8 cellular contexts compared by ENCODE assay signal in genomic region chr12:113056631-113057488, GRCh38. TPM values are rescaled to one million over a fixed set of nuclear protein-coding genes. Genes with fewer than 3 reads are reported as not detected.
DNase-seq lines count a peak whose midpoint lies in the region; ATAC-seq and TF ChIP-seq lines count a peak whose summit lies in the region.
"Had no signal": no experiment of that assay in that cellular context is flagged by ENCODE, and none has a peak within 500 bp of the region (broad histone marks: within the 10 kb centered on the region; RNA-seq: fewer than 3 reads in every experiment).

DTX1 (plus strand) TSS chr12:113056730; CDS start chr12:113058193, 1,463 bp downstream.

- no peaks in the 10 kb centered on the region for H3K27me3 ChIP-seq in Karpas-422 (ENCODE audit: low read length)
- peaks cover 93% of the 10 kb centered on the region for H3K27me3 ChIP-seq in gastroesophageal sphincter

- H3K27ac ChIP-seq in Karpas-422 (ENCODE audit: low read length) (peak within 1 kb of the TSS; percentile 99), gastroesophageal sphincter (peak within 1 kb of the TSS in 1 of 4 donors; percentile 67)

- H3K36me3 ChIP-seq in Karpas-422 (ENCODE audit: insufficient read depth, low read length) (peaks cover 35% of the 10 kb centered on the region), gastroesophageal sphincter (no peaks in the 10 kb centered on the region)

- H3K9me2 ChIP-seq in Karpas-422 (replicated peaks; ENCODE audit: insufficient read depth, low read length) = no peaks in the 10 kb centered on the region

- no peaks in the 10 kb centered on the region for H4K20me1 ChIP-seq in Karpas-422 (ENCODE audit: insufficient read depth, low read depth, low read length)

- TF ChIP-seq CTCF in gastroesophageal sphincter (IDR thresholded peaks at IDR 0.05) (no peak), progenitor cell of endocrine pancreas (IDR thresholded peaks at IDR 0.05; ENCODE audit: unreplicated experiment) (no peak)

- TF ChIP-seq EP300 in gastroesophageal sphincter (IDR thresholded peaks at IDR 0.05) = no peak

- H3K4me1 Mint-ChIP-seq in progenitor cell of endocrine pancreas (ENCODE audit: low read depth) = no peaks in the 10 kb centered on the region

- peaks cover 50% of the 10 kb centered on the region for H3K27me3 Mint-ChIP-seq in progenitor cell of endocrine pancreas

- H3K9me3 ChIP-seq in Karpas-422 (ENCODE audit: low read length) (no peaks in the 10 kb centered on the region), gastroesophageal sphincter (no peaks in the 10 kb centered on the region)

- peak within 1 kb of the TSS; percentile 89 for H3K9ac ChIP-seq in Karpas-422 (ENCODE audit: low read length)

- ATAC-seq in gastroesophageal sphincter = peak; percentile 47
- ATAC-seq in GM19463 (IDR thresholded peaks at IDR 0.05; ENCODE audit: unreplicated experiment) = no peak

- no peak within 1 kb of the TSS for H2AFZ ChIP-seq in Karpas-422 (ENCODE audit: low read length)

- H3K4me3 ChIP-seq in Karpas-422 (ENCODE audit: low read length) (peak within 1 kb of the TSS; percentile 74), gastroesophageal sphincter (peak within 1 kb of the TSS; percentile 16 to 56)

- H3K27ac Mint-ChIP-seq in progenitor cell of endocrine pancreas = no peak within 1 kb of the TSS

- TF ChIP-seq POLR2A in gastroesophageal sphincter (IDR thresholded peaks at IDR 0.05) = no peak

- no peaks in the 10 kb centered on the region for H3K9me3 Mint-ChIP-seq in progenitor cell of endocrine pancreas (ENCODE audit: low read depth)

- H3K36me3 Mint-ChIP-seq in progenitor cell of endocrine pancreas (ENCODE audit: insufficient read depth) = no peaks in the 10 kb centered on the region

- H3K4me2 ChIP-seq in Karpas-422 (ENCODE audit: low read depth, low read length, poor library complexity, severe bottlenecking) = peak within 1 kb of the TSS; percentile 86

- no CpG with 5 or more reads among the region's 94 CpGs for WGBS in gastroesophageal sphincter (ENCODE audit: low coverage in 1 of 2), 2 donors

- DNase-seq in Karpas-422 (peak; percentile 83), activated T-cell treated with anti-CD3 and anti-CD28 coated beads for 48 hours (ENCODE audit: low read depth) (peak; percentile 24), progenitor cell of endocrine pancreas (ENCODE audit: low spot score, unreplicated experiment) (no peak), pons (ENCODE audit: low spot score) (no peak), iPS-NIHi7 (ENCODE audit: extremely low spot score) (no peak)

- H3K4me1 ChIP-seq in Karpas-422 (ENCODE audit: low read length) (peaks cover 86% of the 10 kb centered on the region), gastroesophageal sphincter (peaks cover 0 to 13% (median 10%) of the 10 kb centered on the region in 3 donors)

- peak within 1 kb of the TSS; percentile 55 for H3K4me3 Mint-ChIP-seq in progenitor cell of endocrine pancreas (ENCODE audit: low read depth)

- peaks cover 70% of the 10 kb centered on the region for H3K79me2 ChIP-seq in Karpas-422 (ENCODE audit: low read length)

RNA-seq across cellular contexts. Expression of gene DTX1, which starts in this region (rescaled TPM):
- 227 and 481 TPM in 2 replicates for total RNA-seq in Karpas-422 (2014; rRNA removed; shearing (Covaris generic); ENCODE audit: low replicate concordance)
- total RNA-seq in gastroesophageal sphincter = 1 to 10 TPM; 2.3 to 9.5 (median 5.3) TPM
- total RNA-seq in progenitor cell of endocrine pancreas = 1.8 TPM in 2 replicates
- total RNA-seq: RPMI7951 had no signal

Comparison
In these comparisons a context has a peak if more than half of its experiments do, and no peak if none do; other contexts are left out.
1. RNA of gene DTX1 (total RNA-seq): 227 to 481 TPM in Karpas-422; 2.3 to 9.5 TPM in gastroesophageal sphincter and 1.8 TPM in progenitor cell of endocrine pancreas; every median in the first group is over 10 times any median in the second.
2. DNase-seq: peak in Karpas-422 (single experiment) and activated T-cell treated with anti-CD3 and anti-CD28 coated beads for 48 hours (single experiment); none in progenitor cell of endocrine pancreas (single experiment), pons (single experiment) and iPS-NIHi7 (single experiment).